In the genomic region with DNA sequence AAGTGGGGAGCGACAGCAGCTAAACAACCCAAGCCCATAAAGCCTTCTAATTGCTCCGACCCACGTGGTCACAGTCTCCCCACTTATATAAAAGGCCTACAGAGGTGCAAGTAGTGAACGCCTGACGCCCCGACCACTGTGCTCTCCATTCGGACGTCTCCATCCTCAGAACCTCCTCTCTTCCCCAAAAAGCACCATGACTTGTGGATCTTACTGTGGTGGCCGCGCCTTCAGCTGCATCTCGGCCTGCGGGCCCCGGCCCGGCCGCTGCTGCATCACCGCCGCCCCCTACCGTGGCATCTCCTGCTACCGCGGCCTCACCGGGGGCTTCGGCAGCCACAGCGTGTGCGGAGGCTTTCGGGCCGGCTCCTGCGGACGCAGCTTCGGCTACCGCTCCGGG, we compare ENCODE assay signal across 20 cellular contexts. TPM values are rescaled to one million over a fixed set of nuclear protein-coding genes. Genes with fewer than 3 reads are reported as not detected.
"Had no signal": no experiment of that assay in that cellular context is flagged by ENCODE, and none has a peak within 500 bp of the region (broad histone marks: within the 10 kb centered on the region; RNA-seq: fewer than 3 reads in every experiment).

No MANE protein-coding gene starts in this region.

RNA-seq across cellular contexts. Expression of a gene that starts 10.4 kb away (rescaled TPM):
- total RNA-seq: omental fat pad, progenitor cell of endocrine pancreas, psoas muscle, renal cortical epithelial cell, right cardiac atrium, stomach, subcutaneous adipose tissue, temporal lobe, tibial nerve, ureter, vagina had no signal
- polyA plus RNA-seq: naive thymus-derived CD4-positive, alpha-beta T cell; neural cell; right cardiac atrium had no signal

RNA-seq across cellular contexts. Expression of a gene that starts 19.5 kb away (rescaled TPM):
- total RNA-seq: naive thymus-derived CD4-positive, alpha-beta T cell; natural killer cell; omental fat pad; osteocyte; pancreas; progenitor cell of endocrine pancreas; psoas muscle; renal cortical epithelial cell; right cardiac atrium; right lobe of liver; smooth muscle cell; stomach; subcutaneous adipose tissue; temporal lobe; thoracic aorta; tibial nerve; upper lobe of left lung; ureter; vagina had no signal
- polyA plus RNA-seq: naive thymus-derived CD4-positive, alpha-beta T cell; neural cell; pancreas; psoas muscle; right cardiac atrium; smooth muscle cell; stomach had no signal

RNA-seq across cellular contexts. Expression of a gene that starts 27.3 kb away (rescaled TPM):
- total RNA-seq: progenitor cell of endocrine pancreas, right cardiac atrium, right lobe of liver, smooth muscle cell, stomach, tibial nerve, vagina had no signal
- polyA plus RNA-seq: naive thymus-derived CD4-positive, alpha-beta T cell; neural cell; right cardiac atrium; smooth muscle cell; stomach had no signal
